8 cellular contexts compared by ENCODE assay signal in genomic region chr6:56708810-56709597, GRCh38.
DNase-seq lines count a peak whose midpoint lies in the region; ATAC-seq, FAIRE-seq and TF ChIP-seq lines count a peak whose summit lies in the region.

No MANE protein-coding gene starts in this region.

- H3K4me3 ChIP-seq in A549 (no peak overlapping the region), GM12878 (no peak overlapping the region), keratinocyte (ENCODE audit: control insufficient read depth in 2 of 3, extremely low read depth in 1 of 3, insufficient read depth in 2 of 3, low read depth in 1 of 3, low read length in 3 of 3) (no peak overlapping the region)

- H3K36me3 Mint-ChIP-seq in type B pancreatic cell, result no peaks in the 10 kb centered on the region

- H3K9ac ChIP-seq in GM12878 (ENCODE audit: control insufficient read depth, insufficient read depth, low read length), result no peak overlapping the region
- H3K9ac ChIP-seq in keratinocyte (ENCODE audit: control insufficient read depth, extremely low read depth, insufficient read depth, low read length), result no peak overlapping the region

- peak; percentile 45 to 48; a peak in 3 of 6 replicates for ATAC-seq in A549
- ATAC-seq in GM18858 (IDR thresholded peaks at IDR 0.05; ENCODE audit: unreplicated experiment), result peak; percentile 49
- ATAC-seq in GM12878, result peak; percentile 72
- ATAC-seq in HG02970 (IDR thresholded peaks at IDR 0.05; ENCODE audit: low FRiP score, unreplicated experiment), result no peak

- no peaks in the 10 kb centered on the region for H3K27me3 ChIP-seq in GM12878 (replicated peaks in 1 of 2; ENCODE audit: control insufficient read depth in 2 of 2, insufficient read depth in 2 of 2, low read length in 1 of 2)
- no peaks in the 10 kb centered on the region for H3K27me3 ChIP-seq in keratinocyte (ENCODE audit: control insufficient read depth, extremely low read depth, insufficient read depth, low read length)

- no peak overlapping the region for H3K4me3 Mint-ChIP-seq in type B pancreatic cell

- TF ChIP-seq CTCF in A549 (IDR thresholded peaks at IDR 0.05) (peak; percentile 58), GM12878 (IDR thresholded peaks at IDR 0.05 in 2 of 3, conservative IDR thresholded peaks at IDR 0.05 in 1 of 3; ENCODE audit: control insufficient read depth in 2 of 3, extremely low read depth in 1 of 3, insufficient read depth in 1 of 3, low read depth in 3 of 3, low read length in 3 of 3) (peak; percentile 29 to 54 (median 53); a peak in 4 of 6 replicates), keratinocyte (optimal IDR thresholded peaks at IDR 0.05 in 1 of 3, IDR thresholded peaks at IDR 0.05 in 1 of 3, conservative IDR thresholded peaks at IDR 0.05 in 1 of 3; ENCODE audit: extremely low read depth in 1 of 3, insufficient read depth in 2 of 3, low read length in 3 of 3) (peak in 2 of 3 experiments; percentile 24 to 43), type B pancreatic cell (conservative IDR thresholded peaks at IDR 0.05) (peak; percentile 82)

- H3K4me1 ChIP-seq in A549 (peaks cover 51% of the 10 kb centered on the region), GM12878 (ENCODE audit: control insufficient read depth, insufficient read depth, low read length) (peaks cover 8% of the 10 kb centered on the region), keratinocyte (ENCODE audit: control insufficient read depth, extremely low read depth, insufficient read depth, low read length) (peaks cover 19% of the 10 kb centered on the region)

- TF ChIP-seq RAD21 in A549 (conservative IDR thresholded peaks at IDR 0.05 in 1 of 2, IDR thresholded peaks at IDR 0.05 in 1 of 2), result peak; percentile 56 to 70
- TF ChIP-seq RAD21 in GM12878 (IDR thresholded peaks at IDR 0.05; ENCODE audit: insufficient read depth, low read depth, low read length), result peak; percentile 45

- H4K20me1 ChIP-seq in GM12878 (ENCODE audit: control insufficient read depth, insufficient read depth) (no peaks in the 10 kb centered on the region), keratinocyte (ENCODE audit: control insufficient read depth, extremely low read depth, insufficient read depth, low read length) (no peaks in the 10 kb centered on the region)

- H3K27ac Mint-ChIP-seq in type B pancreatic cell, result peak overlapping the region; percentile 20

- intact Hi-C loops in GM12878 (cut with micrococcal nuclease; ENCODE audit: unreplicated experiment), result loop anchor here (1.0 kb wide), 2 partner anchors 48 to 142 kb away; no protein-coding TSS in a partner anchor

- 0 out of 2 replicates have a peak overlapping the region, but pooled peaks have one; percentile 11 for H2AFZ ChIP-seq in GM12878 (ENCODE audit: control insufficient read depth, low read depth, low read length)
- H2AFZ ChIP-seq in keratinocyte (ENCODE audit: control insufficient read depth, low read length), result no peak overlapping the region

- POLR2A ChIA-PET in A549 (lab: Yijun Ruan, JAX), result no interaction called here
- POLR2A ChIA-PET in GM12878 (lab: Charles Lee), result interaction anchor here (0.9 to 3.9 kb wide), 5 partner anchors 51 to 142 kb away, joined by 3 to 21 read pairs (median 4); no protein-coding TSS in a partner anchor

- H3K9me3 ChIP-seq in A549, result no peaks in the 10 kb centered on the region
- no peaks in the 10 kb centered on the region for H3K9me3 ChIP-seq in GM12878 (replicated peaks; ENCODE audit: control insufficient read depth, insufficient read depth, low read length)
- H3K9me3 ChIP-seq in keratinocyte (ENCODE audit: control insufficient read depth, low read depth, low read length), result no peaks in the 10 kb centered on the region

- H3K27ac ChIP-seq in A549, result peak overlapping the region; percentile 49 to 74
- 0 out of 2 replicates have a peak overlapping the region, but pooled peaks have one; percentile 1 for H3K27ac ChIP-seq in GM12878 (ENCODE audit: control insufficient read depth, insufficient read depth)
- H3K27ac ChIP-seq in keratinocyte (ENCODE audit: control insufficient read depth, insufficient read depth, low read length), result peak overlapping the region; percentile 23

- H3K4me2 ChIP-seq in A549, result peak overlapping the region; percentile 65
- no peak overlapping the region for H3K4me2 ChIP-seq in GM12878 (ENCODE audit: control insufficient read depth, insufficient read depth)
- H3K4me2 ChIP-seq in keratinocyte (ENCODE audit: control insufficient read depth, extremely low read depth, insufficient read depth, low read depth, low read length), result peak overlapping the region; percentile 50

- no peak for TF ChIP-seq POLR2A in A549 (IDR thresholded peaks at IDR 0.05; ENCODE audit: low read length)
- no peak for TF ChIP-seq POLR2A in GM12878 (IDR thresholded peaks at IDR 0.05; ENCODE audit: low read depth, low read length)

- RAD21 ChIA-PET in GM12878 (lab: Charles Lee; ENCODE audit: unreplicated experiment), result interaction anchor here (0.9 to 10.4 kb wide), 20 partner anchors 9 to 196 kb away, joined by 3 to 276 read pairs (median 5); no protein-coding TSS in a partner anchor

- no peaks in the 10 kb centered on the region for H3K27me3 Mint-ChIP-seq in type B pancreatic cell

- dilution Hi-C loops in keratinocyte (cut with MboI; ENCODE audit: extremely low pct_ligation_motif_present, low sequenced_read_pairs), result no loop called here

- FAIRE-seq in A549 (lab: Jason Lieb, UNC) (no peak), GM12878 (lab: Jason Lieb, UNC) (no peak), keratinocyte (lab: Jason Lieb, UNC) (peak; percentile 13)

- H3K9me1 ChIP-seq in keratinocyte (ENCODE audit: control insufficient read depth, extremely low read depth, insufficient read depth, low read length), result peaks cover 2% of the 10 kb centered on the region

- in situ Hi-C loops in GM12878 (cut with MboI), result no loop called here

- H3K79me2 ChIP-seq in GM12878 (ENCODE audit: control insufficient read depth, insufficient read depth, low read length) (peaks cover 53% of the 10 kb centered on the region), keratinocyte (ENCODE audit: control insufficient read depth, insufficient read depth, low read length) (peaks cover 2% of the 10 kb centered on the region)

- peaks cover 4% of the 10 kb centered on the region for H3K4me1 Mint-ChIP-seq in type B pancreatic cell (ENCODE audit: unreplicated experiment)

- no peaks in the 10 kb centered on the region for H3K9me3 Mint-ChIP-seq in type B pancreatic cell

- BruUV-seq in GM12878 (replicated peaks; lab: Mats Ljungman, UMichigan), result no TSS peak

- TF ChIP-seq EP300 in A549 (IDR thresholded peaks at IDR 0.05), result no peak
- TF ChIP-seq EP300 in GM12878 (IDR thresholded peaks at IDR 0.05; ENCODE audit: borderline replicate concordance in 1 of 2, control insufficient read depth in 1 of 2, low read depth in 2 of 2, low read length in 2 of 2), result no peak

- 7% methylated on average over 4 of the region's 4 CpGs for WGBS in A549 (ENCODE audit: missing lambda C conversion rate)
- WGBS in GM12878 (ENCODE audit: insufficient coverage, insufficient replicate concordance, low lambda C conversion rate, missing lambda C conversion rate), result 24% methylated on average over 4 of the region's 4 CpGs

- DNase-seq in A549 (ENCODE audit: low read depth in 1 of 2, low spot score in 1 of 2), result peak in 1 of 2 experiments; percentile 64
- peak; percentile 60 for DNase-seq in NCI-H345 (lab: John Stamatoyannopoulos, UW)
- no peak for DNase-seq in GM12878 (ENCODE audit: low read depth, low spot score)
- DNase-seq in keratinocyte (ENCODE audit: low read depth, low spot score), result no peak
- DNase-seq in type B pancreatic cell (ENCODE audit: extremely low spot score, unreplicated experiment), result no peak
- DNase-seq in activated CD4-positive, CD25-positive, alpha-beta regulatory T cell (lab: John Stamatoyannopoulos, UW), result no peak

- SMC1A ChIA-PET in GM12878 (lab: Charles Lee; ENCODE audit: uncharacterized antibody, unreplicated experiment), result interaction anchor here (0.8 to 13.2 kb wide), 30 partner anchors 8 to 251 kb away, joined by 3 to 396 read pairs (median 6); partner anchors contain the start of gene DST

- CTCF ChIA-PET in A549 (lab: Yijun Ruan, JAX) (interaction anchor here (0.6 to 6.9 kb wide), 34 partner anchors 9 to 176 kb away, joined by 3 to 67 read pairs (median 4); partner anchors contain the start of gene DST), GM12878 (lab: Yijun Ruan, JAX) (interaction anchor here (0.5 to 11.1 kb wide), 49 partner anchors 9 to 611 kb away, joined by 3 to 468 read pairs (median 4); partner anchors contain the start of genes BEND6 and DST)

- H3K36me3 ChIP-seq in GM12878 (ENCODE audit: control insufficient read depth in 2 of 2, insufficient read depth in 2 of 2, low read length in 1 of 2) (no peaks in the 10 kb centered on the region; a peak in 1 of 4 replicates), keratinocyte (ENCODE audit: control insufficient read depth in 2 of 2, extremely low read depth in 1 of 2, insufficient read depth in 2 of 2, low read length in 2 of 2) (no peaks in the 10 kb centered on the region)

TF ChIP-seq in A549, 52 proteins besides CTCF, POLR2A, EP300 and RAD21 (continues in another document):
- no peak for TF ChIP-seq KDM1A (IDR thresholded peaks at IDR 0.05; ENCODE audit: low read depth)
- no peak for TF ChIP-seq PHF8 (IDR thresholded peaks at IDR 0.05; ENCODE audit: borderline replicate concordance, low read depth)
- no peak for TF ChIP-seq SREBF2 (IDR thresholded peaks at IDR 0.05)
- no peak for TF ChIP-seq HOXB13 (CRISPR knock-in tag; IDR thresholded peaks at IDR 0.05; ENCODE audit: low read depth)
- no peak for TF ChIP-seq HES2 (IDR thresholded peaks at IDR 0.05)
- TF ChIP-seq FOSL2 (IDR thresholded peaks at IDR 0.05), result no peak
- peak; percentile 66 for TF ChIP-seq FOSL2 (CRISPR knock-in tag; IDR thresholded peaks at IDR 0.05)
- no peak for TF ChIP-seq JUNB (IDR thresholded peaks at IDR 0.05)
- TF ChIP-seq MAFK (IDR thresholded peaks at IDR 0.05; ENCODE audit: partially characterized antibody), result peak; percentile 91

TF ChIP-seq in GM12878, 131 proteins besides CTCF, POLR2A, EP300 and RAD21 (continues in another document):
- TF ChIP-seq NR2C1 (IDR thresholded peaks at IDR 0.05) (no peak), SMC3 (IDR thresholded peaks at IDR 0.05; ENCODE audit: borderline replicate concordance, low read length) (peak; percentile 66; the same call in 1 of the 2 replicates), JUND (IDR thresholded peaks at IDR 0.05; ENCODE audit: low read depth, low read length) (no peak), CBFB (IDR thresholded peaks at IDR 0.05; ENCODE audit: low read depth) (no peak), PKNOX1 (IDR thresholded peaks at IDR 0.05) (no peak), MTA2 (IDR thresholded peaks at IDR 0.05; ENCODE audit: low read depth) (no peak), IKZF1 (conservative IDR thresholded peaks at IDR 0.05) (no peak), ZNF207 (IDR thresholded peaks at IDR 0.05; ENCODE audit: borderline replicate concordance) (no peak)

Comparison
In these comparisons a context has a peak if more than half of its experiments do, and no peak if none do; other contexts are left out.
1. H3K27ac ChIP-seq: peak in every context shown above with its lines; median percentile 62 in A549; 23 in keratinocyte; 1 in GM12878.
2. Of the 24 proteins assayed by ChIP-seq in both GM12878 and A549: peak only in GM12878: none; only in A549: none; in both: CTCF, RAD21 and SMC3; in neither: 21.